In genomic region chr7:131027287-131027773, GRCh38 we compare ENCODE assay signal across 10 cellular contexts.
DNase-seq lines count a peak whose midpoint lies in the region; ATAC-seq and TF ChIP-seq lines count a peak whose summit lies in the region.
"Had no signal": no experiment of that assay in that cellular context is flagged by ENCODE, and none has a peak within 500 bp of the region (broad histone marks: within the 10 kb centered on the region; RNA-seq: fewer than 3 reads in every experiment).

No MANE protein-coding gene starts in this region.

- DNase-seq in NOMO-1 treated with DMSO at 0.1 percent for 48 hours (lab: John Stamatoyannopoulos, UW; ENCODE audit: unreplicated experiment) = peak; percentile 16
- DNase-seq in NOMO-1 treated with dmso at 0.1 percent for 144 hours (lab: John Stamatoyannopoulos, UW; ENCODE audit: unreplicated experiment) = no peak
- DNase-seq in SKM-1 (lab: John Stamatoyannopoulos, UW; ENCODE audit: unreplicated experiment) = peak; percentile 26
- DNase-seq in dorsolateral prefrontal cortex = peak in 7 of 10 donors; percentile 46 to 78 (median 60)
- peak; percentile 21 for DNase-seq in occipital lobe (lab: John Stamatoyannopoulos, UW)
- no peak for DNase-seq in NCI-H82 treated with DMSO at 0.1 percent for 48 hours (lab: John Stamatoyannopoulos, UW; ENCODE audit: unreplicated experiment)
- DNase-seq in glomerular visceral epithelial cell (ENCODE audit: extremely low spot score) = no peak

- no peak for ATAC-seq in HG03469 (IDR thresholded peaks at IDR 0.05; ENCODE audit: unreplicated experiment)

- peak overlapping the region in 19 of 59 donors; percentile 1 to 33 (median 18) for H3K4me3 ChIP-seq in dorsolateral prefrontal cortex

- intact Hi-C loops in dorsolateral prefrontal cortex (cut with DNase I) = no loop called here

- H3K27ac ChIP-seq in dorsolateral prefrontal cortex = peak overlapping the region in 55 of 59 donors; percentile 5 to 86 (median 61)
- H3K27ac ChIP-seq: C4-2B, VCaP had no signal

- no peaks in the 10 kb centered on the region for H3K27me3 ChIP-seq in dorsolateral prefrontal cortex

- TF ChIP-seq CTCF in dorsolateral prefrontal cortex (IDR thresholded peaks at IDR 0.05 in 54 of 56, conservative IDR thresholded peaks at IDR 0.05 in 2 of 56; ENCODE audit: low read depth in 1 of 56, partially characterized antibody in 56 of 56) = no peak

Comparison
In these comparisons a context has a peak if more than half of its experiments do, and no peak if none do; other contexts are left out.
1. DNase-seq: peak in NOMO-1 treated with DMSO at 0.1 percent for 48 hours (single experiment), SKM-1 (single experiment), dorsolateral prefrontal cortex (7 of 10) and occipital lobe (single experiment); none in NOMO-1 treated with dmso at 0.1 percent for 144 hours (single experiment), NCI-H82 treated with DMSO at 0.1 percent for 48 hours (single experiment) and glomerular visceral epithelial cell (single experiment).